Comparison of ENCODE assay signal across 14 cellular contexts in genomic region chr9:26935847-26936246, GRCh38.
"Had no signal": no experiment of that assay in that cellular context is flagged by ENCODE, and none has a peak within 500 bp of the region (broad histone marks: within the 10 kb centered on the region; RNA-seq: fewer than 3 reads in every experiment).

No MANE protein-coding gene starts in this region.

- H3K4me1 ChIP-seq: colonic mucosa, sigmoid colon, testis had no signal

- H3K27me3 Mint-ChIP-seq: activated naive CD8-positive, alpha-beta T cell treated with anti-CD3 and anti-CD28 coated beads for 36 hours had no signal

- H3K9me3 ChIP-seq: colonic mucosa, testis had no signal

- H3K4me3 Mint-ChIP-seq: activated naive CD8-positive, alpha-beta T cell treated with anti-CD3 and anti-CD28 coated beads for 36 hours had no signal

- H3K27me3 ChIP-seq: cardiac muscle cell, colonic mucosa, gastrocnemius medialis, heart right ventricle, sigmoid colon, testis had no signal

- H3K27ac ChIP-seq: cardiac muscle cell, colonic mucosa, gastrocnemius medialis, heart right ventricle, sigmoid colon, testis had no signal

- H3K27ac Mint-ChIP-seq: activated naive CD8-positive, alpha-beta T cell treated with anti-CD3 and anti-CD28 coated beads for 36 hours had no signal

- H3K4me3 ChIP-seq: cardiac muscle cell, colonic mucosa, gastrocnemius medialis, heart right ventricle, sigmoid colon, testis had no signal

- ATAC-seq: gastrocnemius medialis; heart right ventricle; stimulated activated naive CD8-positive, alpha-beta T cell treated with anti-CD3 and anti-CD28 coated beads, Interleukin-15, Interleukin-2, amounts not matched to agents 100 U/mL and 50 U/mL, for 24 hours had no signal

- H3K36me3 ChIP-seq: cardiac muscle cell, colonic mucosa, gastrocnemius medialis had no signal

- DNase-seq: activated CD4-positive, CD25-positive, alpha-beta regulatory T cell; activated effector memory CD4-positive, alpha-beta T cell treated with anti-CD3 and anti-CD28 coated beads, Interleukin-2, amount 50 U/mL, for 16 hours; activated naive CD8-positive, alpha-beta T cell treated with anti-CD3 and anti-CD28 coated beads for 36 hours; activated T-cell treated with anti-CD3 and anti-CD28 coated beads, Interleukin-2, amount 50 U/mL, for 1 hour; aorta; colonic mucosa; effector CD8-positive, alpha-beta T cell; gastrocnemius medialis; heart right ventricle; sigmoid colon; stimulated activated CD4-positive, alpha-beta T cell treated with anti-CD3 and anti-CD28 coated beads, Interleukin-2, amount 100 ng/mL, for 48 hours; stimulated activated naive CD8-positive, alpha-beta T cell treated with anti-CD3 and anti-CD28 coated beads, Interleukin-15, Interleukin-2, amounts not matched to agents 100 U/mL and 50 U/mL, for 24 hours; testis had no signal
